ENCODE assay signal across 7 cellular contexts in the genomic region with DNA sequence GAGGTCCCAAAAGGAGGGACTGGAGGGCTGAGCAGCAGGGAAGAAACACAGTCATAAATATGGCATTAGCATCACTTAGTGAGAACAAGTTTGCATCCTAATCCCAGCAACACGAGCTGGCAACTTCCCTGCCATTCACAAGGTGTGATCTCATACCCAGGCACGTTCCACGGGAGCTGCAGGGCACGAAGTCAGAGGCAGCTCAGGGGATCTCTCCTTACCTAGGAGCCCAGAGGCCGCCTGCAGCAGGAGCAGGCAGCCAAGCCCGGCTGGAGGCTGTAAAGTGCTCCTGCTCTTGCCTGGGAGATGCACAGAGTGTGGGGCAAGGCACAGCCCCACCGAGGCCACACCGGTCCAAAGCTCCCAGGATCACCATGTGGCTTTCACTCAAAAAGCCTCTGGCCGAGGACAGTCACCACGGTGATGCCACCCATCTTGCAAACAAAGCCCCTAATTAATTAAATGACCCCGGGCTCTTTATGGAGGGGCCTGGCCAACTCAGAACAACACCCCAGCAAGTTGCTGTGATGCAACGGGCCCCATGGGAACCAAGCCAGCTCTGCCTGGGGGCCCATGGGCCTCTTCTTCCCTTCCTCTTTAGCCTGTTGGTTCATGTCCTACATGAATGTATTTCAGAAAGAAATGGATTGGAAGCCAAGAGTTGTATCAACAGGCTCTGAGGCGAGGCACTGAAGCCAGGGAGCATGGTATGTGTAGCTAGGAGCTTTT. TPM values are rescaled to one million over a fixed set of nuclear protein-coding genes. Genes with fewer than 3 reads are reported as not detected.
DNase-seq lines count a peak whose midpoint lies in the region; ATAC-seq and TF ChIP-seq lines count a peak whose summit lies in the region.

No MANE protein-coding gene starts in this region.

- H3K27ac Mint-ChIP-seq in T-helper 17 cell: no peak overlapping the region

- H3K27ac ChIP-seq in substantia nigra (ENCODE audit: low read depth, low read length, poor library complexity, severe bottlenecking): peak overlapping the region; percentile 44

- no peak overlapping the region for H3K4me3 Mint-ChIP-seq in T-helper 17 cell

- no peaks in the 10 kb centered on the region for H3K9me3 ChIP-seq in T-helper 17 cell (ENCODE audit: control insufficient read depth, low read length, poor library complexity, severe bottlenecking)

- peaks cover 4% of the 10 kb centered on the region for H3K36me3 Mint-ChIP-seq in T-helper 17 cell (ENCODE audit: low read depth)

- peak; percentile 79 for DNase-seq in M059J (ENCODE audit: low read depth)
- peak; percentile 49 for DNase-seq in iris pigment epithelial cell (ENCODE audit: low read depth)
- peak in 21 of 49 donors; percentile 16 to 75 (median 41) for DNase-seq in substantia nigra (lab: John Stamatoyannopoulos, UW)
- DNase-seq in NCI-H146 treated with DMSO at 0.1 percent for 48 hours (lab: John Stamatoyannopoulos, UW; ENCODE audit: unreplicated experiment): no peak
- DNase-seq in NCI-H748 (lab: John Stamatoyannopoulos, UW; ENCODE audit: unreplicated experiment): no peak
- no peak for DNase-seq in T-helper 17 cell

- H3K4me1 Mint-ChIP-seq in T-helper 17 cell: no peaks in the 10 kb centered on the region

- ATAC-seq in SK-N-SH treated with all-trans-retinoic acid at 6 μM for 48 hours (peak; percentile 10), T-helper 17 cell (no peak)

- H3K27me3 Mint-ChIP-seq in T-helper 17 cell: peaks cover 80% of the 10 kb centered on the region

TF ChIP-seq in SK-N-SH treated with all-trans-retinoic acid at 6 μM for 48 hours, 23 proteins besides CTCF, POLR2A, EP300 and RAD21:
- TF ChIP-seq ZNF565 (CRISPR knock-in tag; conservative IDR thresholded peaks at IDR 0.05; ENCODE audit: low read depth): no peak
- TF ChIP-seq CSDC2 (CRISPR knock-in tag; IDR thresholded peaks at IDR 0.05): no peak
- no peak for TF ChIP-seq BACH2 (CRISPR knock-in tag; IDR thresholded peaks at IDR 0.05; ENCODE audit: borderline replicate concordance)
- TF ChIP-seq, protein P1, sequence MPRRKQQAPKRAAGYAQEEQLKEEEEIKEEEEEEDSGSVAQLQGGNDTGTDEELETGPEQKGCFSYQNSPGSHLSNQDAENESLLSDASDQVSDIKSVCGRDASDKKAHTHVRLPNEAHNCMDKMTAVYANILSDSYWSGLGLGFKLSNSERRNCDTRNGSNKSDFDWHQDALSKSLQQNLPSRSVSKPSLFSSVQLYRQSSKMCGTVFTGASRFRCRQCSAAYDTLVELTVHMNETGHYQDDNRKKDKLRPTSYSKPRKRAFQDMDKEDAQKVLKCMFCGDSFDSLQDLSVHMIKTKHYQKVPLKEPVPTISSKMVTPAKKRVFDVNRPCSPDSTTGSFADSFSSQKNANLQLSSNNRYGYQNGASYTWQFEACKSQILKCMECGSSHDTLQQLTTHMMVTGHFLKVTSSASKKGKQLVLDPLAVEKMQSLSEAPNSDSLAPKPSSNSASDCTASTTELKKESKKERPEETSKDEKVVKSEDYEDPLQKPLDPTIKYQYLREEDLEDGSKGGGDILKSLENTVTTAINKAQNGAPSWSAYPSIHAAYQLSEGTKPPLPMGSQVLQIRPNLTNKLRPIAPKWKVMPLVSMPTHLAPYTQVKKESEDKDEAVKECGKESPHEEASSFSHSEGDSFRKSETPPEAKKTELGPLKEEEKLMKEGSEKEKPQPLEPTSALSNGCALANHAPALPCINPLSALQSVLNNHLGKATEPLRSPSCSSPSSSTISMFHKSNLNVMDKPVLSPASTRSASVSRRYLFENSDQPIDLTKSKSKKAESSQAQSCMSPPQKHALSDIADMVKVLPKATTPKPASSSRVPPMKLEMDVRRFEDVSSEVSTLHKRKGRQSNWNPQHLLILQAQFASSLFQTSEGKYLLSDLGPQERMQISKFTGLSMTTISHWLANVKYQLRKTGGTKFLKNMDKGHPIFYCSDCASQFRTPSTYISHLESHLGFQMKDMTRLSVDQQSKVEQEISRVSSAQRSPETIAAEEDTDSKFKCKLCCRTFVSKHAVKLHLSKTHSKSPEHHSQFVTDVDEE (CRISPR knock-in tag; IDR thresholded peaks at IDR 0.05): no peak
- no peak for TF ChIP-seq GLIS3 (CRISPR knock-in tag; IDR thresholded peaks at IDR 0.05)
- TF ChIP-seq SNAI2 (CRISPR knock-in tag; IDR thresholded peaks at IDR 0.05): no peak
- TF ChIP-seq PPARA (CRISPR knock-in tag; IDR thresholded peaks at IDR 0.05; ENCODE audit: borderline replicate concordance): no peak
- no peak for TF ChIP-seq POU6F1 (CRISPR knock-in tag; IDR thresholded peaks at IDR 0.05; ENCODE audit: borderline replicate concordance, low read depth)
- no peak for TF ChIP-seq ZFP3 (CRISPR knock-in tag; IDR thresholded peaks at IDR 0.05)
- TF ChIP-seq CSRNP3 (CRISPR knock-in tag; IDR thresholded peaks at IDR 0.05): no peak
- no peak for TF ChIP-seq ISL1 (CRISPR knock-in tag; IDR thresholded peaks at IDR 0.05)
- TF ChIP-seq, protein P2, sequence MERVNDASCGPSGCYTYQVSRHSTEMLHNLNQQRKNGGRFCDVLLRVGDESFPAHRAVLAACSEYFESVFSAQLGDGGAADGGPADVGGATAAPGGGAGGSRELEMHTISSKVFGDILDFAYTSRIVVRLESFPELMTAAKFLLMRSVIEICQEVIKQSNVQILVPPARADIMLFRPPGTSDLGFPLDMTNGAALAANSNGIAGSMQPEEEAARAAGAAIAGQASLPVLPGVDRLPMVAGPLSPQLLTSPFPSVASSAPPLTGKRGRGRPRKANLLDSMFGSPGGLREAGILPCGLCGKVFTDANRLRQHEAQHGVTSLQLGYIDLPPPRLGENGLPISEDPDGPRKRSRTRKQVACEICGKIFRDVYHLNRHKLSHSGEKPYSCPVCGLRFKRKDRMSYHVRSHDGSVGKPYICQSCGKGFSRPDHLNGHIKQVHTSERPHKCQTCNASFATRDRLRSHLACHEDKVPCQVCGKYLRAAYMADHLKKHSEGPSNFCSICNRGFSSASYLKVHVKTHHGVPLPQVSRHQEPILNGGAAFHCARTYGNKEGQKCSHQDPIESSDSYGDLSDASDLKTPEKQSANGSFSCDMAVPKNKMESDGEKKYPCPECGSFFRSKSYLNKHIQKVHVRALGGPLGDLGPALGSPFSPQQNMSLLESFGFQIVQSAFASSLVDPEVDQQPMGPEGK (CRISPR knock-in tag; IDR thresholded peaks at IDR 0.05; ENCODE audit: borderline replicate concordance): no peak
- no peak for TF ChIP-seq ZNF70 (CRISPR knock-in tag; IDR thresholded peaks at IDR 0.05)
- no peak for TF ChIP-seq ZNF8 (CRISPR knock-in tag; IDR thresholded peaks at IDR 0.05)
- no peak for TF ChIP-seq RARB (CRISPR knock-in tag; IDR thresholded peaks at IDR 0.05)
- no peak for TF ChIP-seq ZFP30 (CRISPR knock-in tag; IDR thresholded peaks at IDR 0.05)
- TF ChIP-seq, protein P3, sequence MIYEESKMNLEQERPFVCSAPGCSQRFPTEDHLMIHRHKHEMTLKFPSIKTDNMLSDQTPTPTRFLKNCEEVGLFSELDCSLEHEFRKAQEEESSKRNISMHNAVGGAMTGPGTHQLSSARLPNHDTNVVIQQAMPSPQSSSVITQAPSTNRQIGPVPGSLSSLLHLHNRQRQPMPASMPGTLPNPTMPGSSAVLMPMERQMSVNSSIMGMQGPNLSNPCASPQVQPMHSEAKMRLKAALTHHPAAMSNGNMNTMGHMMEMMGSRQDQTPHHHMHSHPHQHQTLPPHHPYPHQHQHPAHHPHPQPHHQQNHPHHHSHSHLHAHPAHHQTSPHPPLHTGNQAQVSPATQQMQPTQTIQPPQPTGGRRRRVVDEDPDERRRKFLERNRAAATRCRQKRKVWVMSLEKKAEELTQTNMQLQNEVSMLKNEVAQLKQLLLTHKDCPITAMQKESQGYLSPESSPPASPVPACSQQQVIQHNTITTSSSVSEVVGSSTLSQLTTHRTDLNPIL (CRISPR knock-in tag; IDR thresholded peaks at IDR 0.05; ENCODE audit: low read depth): no peak
- no peak for TF ChIP-seq ARNTL (CRISPR knock-in tag; IDR thresholded peaks at IDR 0.05; ENCODE audit: borderline replicate concordance, low read depth)
- TF ChIP-seq ESRRG (CRISPR knock-in tag; IDR thresholded peaks at IDR 0.05): no peak
- no peak for TF ChIP-seq OSR1 (CRISPR knock-in tag; IDR thresholded peaks at IDR 0.05)
TF ChIP-seq in SK-N-SH treated with all-trans-retinoic acid at 6 μM for 48 hours: peak in this region for 0.

RNA-seq across cellular contexts. Expression of gene NUAK1, which starts 26.5 kb away (rescaled TPM):
- 13.0 and 14.9 TPM in 2 replicates for total RNA-seq in M059J (2014; rRNA removed; shearing (Covaris generic))
- total RNA-seq in T-helper 17 cell: under 1 TPM in 1 of 2 donors, not detected in 1; 0.05 TPM

Comparison
In these comparisons a context has a peak if more than half of its experiments do, and no peak if none do; other contexts are left out.
1. DNase-seq: peak in M059J (single experiment) and iris pigment epithelial cell (single experiment); none in NCI-H146 treated with DMSO at 0.1 percent for 48 hours (single experiment), NCI-H748 (single experiment) and T-helper 17 cell (0 of 3).
2. RNA of gene NUAK1, which starts 26.5 kb away (total RNA-seq): 13.0 to 14.9 TPM in M059J; 0.05 TPM in T-helper 17 cell; every median in the first group is over 10 times any median in the second.